In the genomic region with DNA sequence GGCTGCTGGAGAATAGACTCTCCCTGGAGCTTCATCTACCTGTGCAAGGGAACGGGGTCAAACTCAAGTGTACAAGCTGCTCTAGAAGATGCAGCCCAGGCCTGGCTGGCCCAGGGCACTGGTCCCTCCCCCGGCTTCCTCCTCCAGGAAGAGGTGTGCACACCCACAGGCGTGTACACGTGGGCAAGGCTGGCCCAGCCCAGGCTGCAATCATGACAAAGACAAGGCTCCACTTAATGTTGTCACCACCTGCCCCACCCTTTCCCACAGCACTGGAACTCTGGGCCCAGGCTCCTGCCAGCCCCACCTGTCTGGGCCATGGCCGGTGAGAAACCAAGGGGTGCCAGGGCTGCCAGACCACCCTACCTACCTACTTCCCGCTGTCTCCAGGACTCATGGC, we compare ENCODE assay signal across 1 cellular context.
TF ChIP-seq lines count a peak whose summit lies in the region.

No MANE protein-coding gene starts in this region.

TF ChIP-seq in HCT116, 20 proteins besides CTCF, POLR2A, EP300 and RAD21:
- TF ChIP-seq, protein P1, sequence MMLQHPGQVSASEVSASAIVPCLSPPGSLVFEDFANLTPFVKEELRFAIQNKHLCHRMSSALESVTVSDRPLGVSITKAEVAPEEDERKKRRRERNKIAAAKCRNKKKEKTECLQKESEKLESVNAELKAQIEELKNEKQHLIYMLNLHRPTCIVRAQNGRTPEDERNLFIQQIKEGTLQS (IDR thresholded peaks at IDR 0.05) = no peak
- TF ChIP-seq CEBPB (IDR thresholded peaks at IDR 0.05; ENCODE audit: low read depth) = no peak
- no peak for TF ChIP-seq FOSL1 (IDR thresholded peaks at IDR 0.05; ENCODE audit: low read depth)
- TF ChIP-seq, protein P2, sequence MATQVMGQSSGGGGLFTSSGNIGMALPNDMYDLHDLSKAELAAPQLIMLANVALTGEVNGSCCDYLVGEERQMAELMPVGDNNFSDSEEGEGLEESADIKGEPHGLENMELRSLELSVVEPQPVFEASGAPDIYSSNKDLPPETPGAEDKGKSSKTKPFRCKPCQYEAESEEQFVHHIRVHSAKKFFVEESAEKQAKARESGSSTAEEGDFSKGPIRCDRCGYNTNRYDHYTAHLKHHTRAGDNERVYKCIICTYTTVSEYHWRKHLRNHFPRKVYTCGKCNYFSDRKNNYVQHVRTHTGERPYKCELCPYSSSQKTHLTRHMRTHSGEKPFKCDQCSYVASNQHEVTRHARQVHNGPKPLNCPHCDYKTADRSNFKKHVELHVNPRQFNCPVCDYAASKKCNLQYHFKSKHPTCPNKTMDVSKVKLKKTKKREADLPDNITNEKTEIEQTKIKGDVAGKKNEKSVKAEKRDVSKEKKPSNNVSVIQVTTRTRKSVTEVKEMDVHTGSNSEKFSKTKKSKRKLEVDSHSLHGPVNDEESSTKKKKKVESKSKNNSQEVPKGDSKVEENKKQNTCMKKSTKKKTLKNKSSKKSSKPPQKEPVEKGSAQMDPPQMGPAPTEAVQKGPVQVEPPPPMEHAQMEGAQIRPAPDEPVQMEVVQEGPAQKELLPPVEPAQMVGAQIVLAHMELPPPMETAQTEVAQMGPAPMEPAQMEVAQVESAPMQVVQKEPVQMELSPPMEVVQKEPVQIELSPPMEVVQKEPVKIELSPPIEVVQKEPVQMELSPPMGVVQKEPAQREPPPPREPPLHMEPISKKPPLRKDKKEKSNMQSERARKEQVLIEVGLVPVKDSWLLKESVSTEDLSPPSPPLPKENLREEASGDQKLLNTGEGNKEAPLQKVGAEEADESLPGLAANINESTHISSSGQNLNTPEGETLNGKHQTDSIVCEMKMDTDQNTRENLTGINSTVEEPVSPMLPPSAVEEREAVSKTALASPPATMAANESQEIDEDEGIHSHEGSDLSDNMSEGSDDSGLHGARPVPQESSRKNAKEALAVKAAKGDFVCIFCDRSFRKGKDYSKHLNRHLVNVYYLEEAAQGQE (IDR thresholded peaks at IDR 0.05; ENCODE audit: low read depth) = no peak
- TF ChIP-seq, protein P3, sequence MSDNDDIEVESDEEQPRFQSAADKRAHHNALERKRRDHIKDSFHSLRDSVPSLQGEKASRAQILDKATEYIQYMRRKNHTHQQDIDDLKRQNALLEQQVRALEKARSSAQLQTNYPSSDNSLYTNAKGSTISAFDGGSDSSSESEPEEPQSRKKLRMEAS (IDR thresholded peaks at IDR 0.05) = peak; percentile 65
- no peak for TF ChIP-seq JUND (IDR thresholded peaks at IDR 0.05)
TF ChIP-seq in HCT116: peak in this region for 1.
